Comparison of ENCODE assay signal across 12 cellular contexts in the genomic region with DNA sequence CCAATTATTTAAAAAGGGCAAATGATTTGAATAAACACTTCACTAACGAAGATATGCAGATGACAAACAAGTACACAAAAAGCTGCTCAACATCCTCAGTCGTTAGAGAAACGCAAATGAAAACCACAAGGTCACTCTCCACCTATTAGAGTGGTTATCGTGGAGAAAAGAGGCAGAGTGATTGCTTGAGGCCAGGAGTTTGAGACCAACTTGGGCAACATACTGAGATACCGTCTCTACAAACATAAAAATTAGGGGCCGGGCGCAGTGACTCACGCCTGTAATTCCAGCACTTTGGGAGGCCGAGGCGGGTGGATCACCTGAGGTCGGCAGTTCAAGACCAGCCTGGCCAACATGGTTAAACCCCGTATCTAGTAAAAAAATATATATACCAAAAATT. TPM values are rescaled to one million over a fixed set of nuclear protein-coding genes. Genes with fewer than 3 reads are reported as not detected.
"Had no signal": no experiment of that assay in that cellular context is flagged by ENCODE, and none has a peak within 500 bp of the region (broad histone marks: within the 10 kb centered on the region; RNA-seq: fewer than 3 reads in every experiment).

No MANE protein-coding gene starts in this region.

- ATAC-seq: GM23338, HCT116 had no signal

- H2AFZ ChIP-seq: GM23248, GM23338 had no signal

- H3K36me3 ChIP-seq: HAP-1 had no signal

- H3K4me1 ChIP-seq: HAP-1 had no signal

- FAIRE-seq: H1, H54 had no signal

- DNase-seq: GM23248, GOT3, H7, H9, HCEC 1CT, HFFc6 had no signal

- H3K4me3 ChIP-seq: GM23248, GM23338, HAP-1 had no signal

- H3K9ac ChIP-seq: GM23248 had no signal

- H3K9me3 ChIP-seq: HAP-1 had no signal

- H3K27ac ChIP-seq: GM23248 had no signal

- H3K4me2 ChIP-seq: GM23338 had no signal

RNA-seq across cellular contexts. Expression of a gene that starts 39.4 kb away (rescaled TPM):
- total RNA-seq: GM23248, H4 had no signal
- polyA plus RNA-seq: GM23248 had no signal

RNA-seq across cellular contexts. Expression of a gene that starts 45.0 kb away (rescaled TPM):
- polyA plus RNA-seq: GM23248 had no signal
